Comparison of ENCODE assay signal across 8 cellular contexts in the genomic region with DNA sequence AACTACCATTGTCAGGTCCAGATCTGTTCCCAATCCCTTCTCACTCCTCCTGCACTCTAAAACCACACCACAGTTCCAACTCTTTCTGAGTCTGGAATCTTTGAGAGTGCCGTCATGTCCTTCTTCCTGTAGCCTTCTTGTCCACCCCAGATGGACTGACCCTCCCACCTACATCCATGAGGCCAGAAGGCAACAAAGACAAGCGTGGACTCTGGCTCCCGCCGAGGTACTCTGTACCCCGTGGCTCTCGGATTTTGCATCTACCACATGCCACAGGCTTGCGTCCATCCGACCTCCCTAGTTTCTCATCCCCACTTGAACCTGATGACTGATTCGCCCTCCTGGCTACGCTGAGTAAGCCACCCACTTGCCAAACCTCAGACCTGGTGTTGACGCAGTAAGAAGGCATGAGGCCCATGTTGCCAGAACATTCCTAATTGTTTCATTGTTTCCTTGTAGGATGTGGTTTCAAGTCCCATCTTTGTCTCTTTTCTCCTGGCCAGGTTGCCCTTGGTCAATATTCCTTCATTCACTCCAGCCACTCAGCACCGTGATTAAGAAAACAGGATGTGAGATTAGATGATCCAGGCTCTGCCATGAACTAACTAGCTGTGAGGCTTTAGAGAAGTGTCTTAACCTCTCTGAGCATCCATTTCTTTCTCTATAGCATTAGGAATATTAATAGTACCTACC. TPM values are rescaled to one million over a fixed set of nuclear protein-coding genes. Genes with fewer than 3 reads are reported as not detected.
DNase-seq lines count a peak whose midpoint lies in the region; ATAC-seq and TF ChIP-seq lines count a peak whose summit lies in the region.

No MANE protein-coding gene starts in this region.

- POLR2A ChIA-PET in HEK293T (lab: Yijun Ruan, JAX), result interaction anchor here (1.4 to 1.9 kb wide), 2 partner anchors 12 to 16 kb away, joined by 3 to 11 read pairs; no protein-coding TSS in a partner anchor

- CTCF ChIA-PET in HEK293T (lab: Yijun Ruan, JAX), result no interaction called here

- H3K27me3 ChIP-seq in kidney epithelial cell (ENCODE audit: control insufficient read depth, insufficient read depth, low read length) (no peaks in the 10 kb centered on the region), suprapubic skin (no peaks in the 10 kb centered on the region)

- WGBS in suprapubic skin, result 75% methylated on average over 12 of the region's 12 CpGs

- H3K36me3 ChIP-seq in kidney epithelial cell (ENCODE audit: control insufficient read depth, insufficient read depth, low read length) (no peaks in the 10 kb centered on the region), suprapubic skin (no peaks in the 10 kb centered on the region)

- no peak for TF ChIP-seq EP300 in suprapubic skin (IDR thresholded peaks at IDR 0.05)

- H3K9me3 ChIP-seq in suprapubic skin, result no peaks in the 10 kb centered on the region

- TF ChIP-seq CTCF in kidney epithelial cell (IDR thresholded peaks at IDR 0.05; ENCODE audit: insufficient read depth, low read length, poor library complexity, severe bottlenecking) (no peak), suprapubic skin (IDR thresholded peaks at IDR 0.05) (no peak)

- H3K27ac ChIP-seq in angular gyrus (ENCODE audit: low read depth, low read length) (peak overlapping the region; percentile 75), suprapubic skin (peak overlapping the region; percentile 90)

- H3K4me1 ChIP-seq in suprapubic skin, result peaks cover 38% of the 10 kb centered on the region

- DNase-seq in HS-5 (ENCODE audit: low read depth) (peak; percentile 100), kidney epithelial cell (ENCODE audit: low read depth) (peak; percentile 97), suprapubic skin (ENCODE audit: low spot score in 2 of 2) (no peak), HEK293T (ENCODE audit: extremely low spot score) (no peak), globus pallidus (ENCODE audit: low spot score) (no peak)
- DNase-seq in activated naive CD4-positive, alpha-beta T cell (lab: John Stamatoyannopoulos, UW), result no peak

- no peak for ATAC-seq in GM21576 (IDR thresholded peaks at IDR 0.05; ENCODE audit: unreplicated experiment)

- no peak for TF ChIP-seq POLR2A in suprapubic skin (IDR thresholded peaks at IDR 0.05)

- H3K4me3 ChIP-seq in kidney epithelial cell (ENCODE audit: low read depth, low read length), result no peak overlapping the region
- no peak overlapping the region for H3K4me3 ChIP-seq in suprapubic skin

TF ChIP-seq in HEK293T, 16 proteins besides CTCF, POLR2A, EP300 and RAD21:
- no peak for TF ChIP-seq FOXM1 (IDR thresholded peaks at IDR 0.05; ENCODE audit: borderline replicate concordance)

RNA-seq across cellular contexts. Expression of a gene that starts 1.1 kb away (rescaled TPM):
- total RNA-seq in kidney epithelial cell, result 85.4 and 87.0 TPM in 2 replicates
- total RNA-seq in suprapubic skin, result 100 to 1,000 TPM in 1 of 4 donors, 10 to 100 TPM in 3; 65.8 to 101 (median 85.9) TPM

Comparison
In these comparisons a context has a peak if more than half of its experiments do, and no peak if none do; other contexts are left out.
1. DNase-seq: peak in HS-5 (single experiment) and kidney epithelial cell (single experiment); none in suprapubic skin (0 of 2), HEK293T (single experiment), globus pallidus (single experiment) and activated naive CD4-positive, alpha-beta T cell (0 of 4).